In the genomic region with DNA sequence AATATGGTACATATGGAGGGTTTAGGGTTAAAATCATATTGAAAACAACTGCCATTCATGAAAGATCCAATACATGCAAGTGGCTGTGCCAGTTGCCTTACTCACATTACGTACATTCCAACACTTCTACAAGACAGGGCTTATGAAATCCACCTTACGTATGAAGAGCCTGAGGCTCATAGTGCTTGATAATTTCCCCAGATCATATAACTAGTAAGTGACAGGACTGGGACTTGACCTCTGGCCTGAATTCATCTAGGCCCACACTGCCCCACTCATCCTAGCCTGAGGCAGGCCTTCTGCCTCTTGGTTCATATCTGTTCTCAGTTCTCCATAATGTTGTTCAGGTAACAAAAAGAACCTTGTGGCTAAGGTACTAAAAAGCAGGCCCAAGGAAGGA, we compare ENCODE assay signal across 34 cellular contexts.
"Had no signal": no experiment of that assay in that cellular context is flagged by ENCODE, and none has a peak within 500 bp of the region (broad histone marks: within the 10 kb centered on the region; RNA-seq: fewer than 3 reads in every experiment).

No MANE protein-coding gene starts in this region.

- H3K9me3 ChIP-seq: adrenal gland, Peyer's patch had no signal

- H3K36me3 Mint-ChIP-seq: activated naive CD4-positive, alpha-beta T cell treated with anti-CD3 and anti-CD28 coated beads, Interleukin-2, amount 50 U/mL, for 72 hours; brain had no signal

- H3K27ac ChIP-seq: adrenal gland, KMS-11, Peyer's patch, RWPE1, VCaP had no signal

- H3K4me1 Mint-ChIP-seq: brain had no signal

- H3K4me2 ChIP-seq: KMS-11 had no signal

- H3K27ac Mint-ChIP-seq: activated CD8-positive, alpha-beta T cell treated with anti-CD3 and anti-CD28 coated beads for 36 hours; activated naive CD4-positive, alpha-beta T cell treated with anti-CD3 and anti-CD28 coated beads for 36 hours; activated naive CD4-positive, alpha-beta T cell treated with anti-CD3 and anti-CD28 coated beads, Interleukin-2, amount 50 U/mL, for 72 hours; activated T-cell treated with anti-CD3 and anti-CD28 coated beads, Interleukin-2, amount 50 U/mL, for 24 hours; activated T-helper 1 cell treated with anti-CD3 and anti-CD28 coated beads, Interleukin-12 subunit alpha, Interleukin-12 subunit beta, Interleukin-2, Interleukin-4 antibody, amounts not matched to agents 30 ng/mL and 10 ng/mL and 1 ng/mL, durations not matched to agents 14 hours and 24 hours and 36 hours; brain had no signal

- H3K27me3 Mint-ChIP-seq: activated CD8-positive, alpha-beta T cell treated with anti-CD3 and anti-CD28 coated beads for 36 hours; brain had no signal

- FAIRE-seq: bronchial epithelial cell had no signal

- H3K27me3 ChIP-seq: Peyer's patch had no signal

- H3K4me3 Mint-ChIP-seq: activated CD8-positive, alpha-beta T cell treated with anti-CD3 and anti-CD28 coated beads for 36 hours; activated naive CD4-positive, alpha-beta T cell treated with anti-CD3 and anti-CD28 coated beads for 36 hours; activated T-cell treated with anti-CD3 and anti-CD28 coated beads, Interleukin-2, amount 50 U/mL, for 24 hours; activated T-helper 1 cell treated with anti-CD3 and anti-CD28 coated beads, Interleukin-12 subunit alpha, Interleukin-12 subunit beta, Interleukin-2, Interleukin-4 antibody, amounts not matched to agents 30 ng/mL and 10 ng/mL and 1 ng/mL, durations not matched to agents 14 hours and 24 hours and 36 hours; brain had no signal

- H3K4me3 ChIP-seq: adrenal gland, Peyer's patch had no signal

- DNase-seq: activated CD4-positive, alpha-beta T cell treated with anti-CD3 and anti-CD28 coated beads for 1 hour; activated CD4-positive, alpha-beta T cell treated with anti-CD3 and anti-CD28 coated beads for 48 hours; activated CD4-positive, alpha-beta T cell treated with anti-CD3 and anti-CD28 coated beads, Interleukin-2, amount 50 U/mL, for 4 hours; activated CD4-positive, CD25-positive, alpha-beta regulatory T cell; activated CD8-positive, alpha-beta T cell treated with anti-CD3 and anti-CD28 coated beads for 36 hours; activated gamma-delta T cell treated with Interleukin-2 at 50 U/mL for 16 hours; activated naive CD4-positive, alpha-beta T cell treated with anti-CD3 and anti-CD28 coated beads for 36 hours; activated T-cell treated with anti-CD3 and anti-CD28 coated beads, Interleukin-2, amount 50 U/mL, for 24 hours; adrenal gland; caudate nucleus; cerebellar nuclear complex; NCI-H1092 treated with DMSO at 0.1 percent for 48 hours; NCI-H1417; NCI-H187 treated with DMSO at 0.1 percent for 48 hours; NCI-H2081; NCI-H226; NCI-H446 treated with DMSO at 0.1 percent for 48 hours; NCI-H524; NCI-H748 treated with DMSO at 0.1 percent for 48 hours; NK-92 treated with Interleukin-12 subunit alpha and Interleukin-12 subunit beta, amount 100 ng/mL, for 24 hours; PC-3; Peyer's patch; SIG-M5; SW 1271; T-helper 1 cell; T-helper 2 cell; T-helper 9 cell had no signal

- H3K9me3 Mint-ChIP-seq: activated CD8-positive, alpha-beta T cell treated with anti-CD3 and anti-CD28 coated beads for 36 hours; activated naive CD4-positive, alpha-beta T cell treated with anti-CD3 and anti-CD28 coated beads for 36 hours; activated naive CD4-positive, alpha-beta T cell treated with anti-CD3 and anti-CD28 coated beads, Interleukin-2, amount 50 U/mL, for 72 hours; activated T-cell treated with anti-CD3 and anti-CD28 coated beads, Interleukin-2, amount 50 U/mL, for 24 hours; activated T-helper 1 cell treated with anti-CD3 and anti-CD28 coated beads, Interleukin-12 subunit alpha, Interleukin-12 subunit beta, Interleukin-2, Interleukin-4 antibody, amounts not matched to agents 30 ng/mL and 10 ng/mL and 1 ng/mL, durations not matched to agents 14 hours and 24 hours and 36 hours; brain had no signal

- H3K4me1 ChIP-seq: adrenal gland, Peyer's patch had no signal

- H3K9ac ChIP-seq: KMS-11 had no signal

- H3K36me3 ChIP-seq: adrenal gland, Peyer's patch had no signal
